ENCODE assay signal across 27 cellular contexts in the genomic region with DNA sequence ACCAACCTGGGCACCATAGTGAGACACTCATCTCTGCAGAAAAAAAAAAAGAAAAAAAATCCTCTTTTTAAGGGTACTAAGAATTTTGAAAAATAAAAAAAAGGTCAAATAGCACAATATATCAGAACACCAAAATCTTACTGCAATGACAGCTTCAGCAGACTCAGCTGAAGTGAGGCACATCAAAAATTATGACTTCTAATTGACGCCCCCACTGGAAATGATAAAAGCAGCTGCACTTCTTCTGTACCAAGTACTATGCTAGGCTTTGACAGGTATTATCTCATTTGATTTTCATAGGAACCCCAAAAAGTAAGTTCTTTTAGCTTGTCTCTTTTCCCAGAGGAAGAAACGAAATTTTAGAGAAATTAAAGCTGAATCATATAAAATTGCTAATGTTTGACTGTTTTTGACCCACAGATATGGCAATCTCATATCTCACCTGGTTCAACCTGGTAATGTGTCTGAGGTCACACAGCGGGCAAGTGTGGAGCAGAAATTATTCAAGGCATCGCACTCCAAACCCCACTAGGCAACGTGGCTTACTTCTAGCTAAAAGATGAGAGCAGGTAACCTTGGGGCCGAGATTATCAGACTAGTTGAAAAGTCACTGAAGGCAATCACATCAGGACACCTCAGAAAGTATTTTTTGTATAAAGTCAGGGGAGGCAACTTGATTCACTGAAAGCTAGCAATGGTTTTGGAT.
"Had no signal": no experiment of that assay in that cellular context is flagged by ENCODE, and none has a peak within 500 bp of the region (broad histone marks: within the 10 kb centered on the region; RNA-seq: fewer than 3 reads in every experiment).

No MANE protein-coding gene starts in this region.

- H3K4me1 ChIP-seq: colonic mucosa, esophagus muscularis mucosa, esophagus squamous epithelium, foreskin keratinocyte, gastrocnemius medialis, gastroesophageal sphincter, heart left ventricle, heart right ventricle had no signal

- FAIRE-seq: colon, endometrium, endothelial cell of umbilical vein, frontal cortex had no signal

- H3K4me3 ChIP-seq: colonic mucosa, coronary artery, dorsolateral prefrontal cortex, esophagus muscularis mucosa, esophagus squamous epithelium, gastrocnemius medialis, gastroesophageal sphincter, heart left ventricle, heart right ventricle had no signal

- ATAC-seq: effector memory CD8-positive, alpha-beta T cell; esophagus mucosa; foreskin keratinocyte; gastrocnemius medialis; gastroesophageal sphincter; heart left ventricle; heart right ventricle had no signal

- H3K9me3 ChIP-seq: colonic mucosa, esophagus muscularis mucosa, esophagus squamous epithelium, gastrocnemius medialis, gastroesophageal sphincter, heart left ventricle, heart right ventricle had no signal

- H3K36me3 ChIP-seq: colonic mucosa, esophagus muscularis mucosa, esophagus squamous epithelium, gastrocnemius medialis, gastroesophageal sphincter, heart left ventricle, heart right ventricle had no signal

- H3K27ac ChIP-seq: colonic mucosa, coronary artery, dorsolateral prefrontal cortex, epithelial cell of prostate, esophagus muscularis mucosa, esophagus squamous epithelium, foreskin keratinocyte, gastrocnemius medialis, gastroesophageal sphincter, heart left ventricle, heart right ventricle had no signal

- H3K27me3 ChIP-seq: colonic mucosa had no signal

- DNase-seq: colonic mucosa; cortex of kidney; dermis blood vessel endothelial cell; dorsolateral prefrontal cortex; effector CD4-positive, alpha-beta T cell; effector CD8-positive, alpha-beta T cell; effector memory CD4-positive, alpha-beta T cell; effector memory CD8-positive, alpha-beta T cell; endodermal cell; erythroblast; esophagus squamous epithelium; foreskin fibroblast; foreskin keratinocyte; foreskin melanocyte; gastrocnemius medialis; glutamatergic neuron; heart left ventricle; heart right ventricle had no signal
